ENCODE assay signal across 15 cellular contexts in genomic region chr15:93249599-93249998, GRCh38.
A peak's percentile ranks its signal among the peaks of the same experiment; 100 is the strongest.
DNase-seq lines count a peak whose midpoint lies in the region; ATAC-seq and TF ChIP-seq lines count a peak whose summit lies in the region.
"Had no signal": no experiment of that assay in that cellular context is flagged by ENCODE, and none has a peak within 500 bp of the region (broad histone marks: within the 10 kb centered on the region; RNA-seq: fewer than 3 reads in every experiment).

No MANE protein-coding gene starts in this region.

- no peaks in the 10 kb centered on the region for H3K9me3 Mint-ChIP-seq in osteocyte (ENCODE audit: unreplicated experiment)
- H3K9me3 Mint-ChIP-seq: CD4-positive, alpha-beta T cell had no signal

- H3K4me1 Mint-ChIP-seq in osteocyte (ENCODE audit: unreplicated experiment), result peaks cover 2% of the 10 kb centered on the region

- no peaks in the 10 kb centered on the region for H3K36me3 ChIP-seq in left ventricle myocardium inferior
- no peaks in the 10 kb centered on the region for H3K36me3 ChIP-seq in right atrium auricular region
- H3K36me3 ChIP-seq in esophagus muscularis mucosa, result no peaks in the 10 kb centered on the region
- no peaks in the 10 kb centered on the region for H3K36me3 ChIP-seq in SK-N-SH (replicated peaks in 1 of 2; ENCODE audit: control insufficient read depth in 1 of 2, insufficient read depth in 2 of 2, low read length in 1 of 2)

- H3K27me3 ChIP-seq in left ventricle myocardium inferior (ENCODE audit: low read depth), result no peaks in the 10 kb centered on the region
- H3K27me3 ChIP-seq in right atrium auricular region, result no peaks in the 10 kb centered on the region
- no peaks in the 10 kb centered on the region for H3K27me3 ChIP-seq in esophagus muscularis mucosa
- no peaks in the 10 kb centered on the region for H3K27me3 ChIP-seq in SK-N-SH (ENCODE audit: insufficient read depth)

- WGBS in esophagus muscularis mucosa, result 65% methylated on average over 8 of the region's 8 CpGs
- 29% methylated on average over 8 of the region's 8 CpGs for WGBS in SK-N-SH (ENCODE audit: low lambda C conversion rate)

- no peak overlapping the region for H3K4me2 ChIP-seq in SK-N-SH

- TF ChIP-seq EP300 in esophagus muscularis mucosa (IDR thresholded peaks at IDR 0.05), result no peak
- no peak for TF ChIP-seq EP300 in SK-N-SH (IDR thresholded peaks at IDR 0.05; ENCODE audit: borderline replicate concordance in 1 of 2, low read depth in 1 of 2, low read length in 1 of 2)

- no peaks in the 10 kb centered on the region for H3K79me2 ChIP-seq in SK-N-SH (ENCODE audit: insufficient read depth)

- H3K27ac Mint-ChIP-seq in osteocyte (ENCODE audit: unreplicated experiment), result no peak overlapping the region
- H3K27ac Mint-ChIP-seq: CD4-positive, alpha-beta T cell; HFFc6 had no signal

- no peaks in the 10 kb centered on the region for H3F3A ChIP-seq in SK-N-SH (replicated peaks; ENCODE audit: insufficient read depth)

- no peak for DNase-seq in left ventricle myocardium inferior
- no peak for DNase-seq in right atrium auricular region (ENCODE audit: low spot score)
- peak; percentile 64 for DNase-seq in esophagus muscularis mucosa (ENCODE audit: extremely low spot score)
- DNase-seq in osteocyte (ENCODE audit: extremely low spot score, unreplicated experiment), result peak; percentile 30
- DNase-seq in activated CD4-positive, alpha-beta T cell treated with anti-CD3 and anti-CD28 coated beads, Interleukin-2, amount 50 U/mL, for 4 hours, result no peak
- no peak for DNase-seq in SK-N-SH
- DNase-seq: CD4-positive, alpha-beta T cell; DMS79; GOT3; HCEC 1CT; HFFc6; IMR-90 had no signal

- H3K9me3 ChIP-seq in left ventricle myocardium inferior (replicated peaks) (no peaks in the 10 kb centered on the region), right atrium auricular region (no peaks in the 10 kb centered on the region), esophagus muscularis mucosa (no peaks in the 10 kb centered on the region), SK-N-SH (no peaks in the 10 kb centered on the region)

- intact Hi-C loops in left ventricle myocardium inferior (cut with micrococcal nuclease), result no loop called here
- intact Hi-C loops in esophagus muscularis mucosa (cut with DNase I), result no loop called here

- H3K4me3 ChIP-seq in left ventricle myocardium inferior (no peak overlapping the region), right atrium auricular region (no peak overlapping the region), esophagus muscularis mucosa (no peak overlapping the region), SK-N-SH (ENCODE audit: low read depth in 2 of 2, low read length in 1 of 2) (no peak overlapping the region)
- H3K4me3 ChIP-seq: GM12878 had no signal

- CTCF ChIA-PET in SK-N-SH (lab: Yijun Ruan, JAX), result interaction anchor here (1.3 kb wide), 1 partner anchor 870 kb away, joined by 3 read pairs; no protein-coding TSS in a partner anchor

- no peak overlapping the region for H3K9ac ChIP-seq in SK-N-SH

- H3K27ac ChIP-seq in left ventricle myocardium inferior (replicated peaks) (peak overlapping the region; percentile 56), right atrium auricular region (no peak overlapping the region), esophagus muscularis mucosa (replicated peaks in 1 of 4) (no peak overlapping the region), SK-N-SH (ENCODE audit: low read depth in 2 of 2, low read length in 1 of 2) (no peak overlapping the region)
- H3K27ac ChIP-seq: 22Rv1 had no signal

- POLR2A ChIA-PET in SK-N-SH (lab: Yijun Ruan, JAX), result no interaction called here

- no peak overlapping the region for H2AFZ ChIP-seq in SK-N-SH (ENCODE audit: low read depth)

- peaks cover 49% of the 10 kb centered on the region for H3K4me1 ChIP-seq in left ventricle myocardium inferior
- H3K4me1 ChIP-seq in right atrium auricular region, result peaks cover 0 to 7% of the 10 kb centered on the region in 2 donors
- peaks cover 0 to 7% (median 0%) of the 10 kb centered on the region in 4 donors for H3K4me1 ChIP-seq in esophagus muscularis mucosa
- H3K4me1 ChIP-seq in SK-N-SH (ENCODE audit: control insufficient read depth in 1 of 2, insufficient read depth in 2 of 2, low read depth in 1 of 2, low read length in 1 of 2), result peaks cover 0 to 2% of the 10 kb centered on the region in 2 experiments; a peak in 1 of 4 replicates

- peaks cover 3% of the 10 kb centered on the region for H3K27me3 Mint-ChIP-seq in osteocyte (ENCODE audit: unreplicated experiment)

- H4K20me1 ChIP-seq in SK-N-SH (ENCODE audit: insufficient read depth), result no peaks in the 10 kb centered on the region

- TF ChIP-seq POLR2A in esophagus muscularis mucosa (IDR thresholded peaks at IDR 0.05; ENCODE audit: low read depth), result no peak

- ATAC-seq in HG02884 (IDR thresholded peaks at IDR 0.05; ENCODE audit: unreplicated experiment), result no peak
- ATAC-seq: GM12878 had no signal

- no peaks in the 10 kb centered on the region for H3K36me3 Mint-ChIP-seq in osteocyte (ENCODE audit: unreplicated experiment)

- no peak for TF ChIP-seq RAD21 in SK-N-SH (IDR thresholded peaks at IDR 0.05; ENCODE audit: low read length)

- no peaks in the 10 kb centered on the region for H3K9me2 ChIP-seq in SK-N-SH

- TF ChIP-seq CTCF in left ventricle myocardium inferior (IDR thresholded peaks at IDR 0.05; ENCODE audit: borderline replicate concordance) (no peak), right atrium auricular region (IDR thresholded peaks at IDR 0.05) (no peak), esophagus muscularis mucosa (IDR thresholded peaks at IDR 0.05) (no peak), osteocyte (IDR thresholded peaks at IDR 0.05) (no peak), SK-N-SH (IDR thresholded peaks at IDR 0.05) (no peak)

- no peak overlapping the region for H3K4me3 Mint-ChIP-seq in osteocyte (ENCODE audit: unreplicated experiment)
- H3K4me3 Mint-ChIP-seq: CD4-positive, alpha-beta T cell; HFFc6 had no signal

TF ChIP-seq in SK-N-SH, 30 proteins besides CTCF, POLR2A, EP300 and RAD21:
- TF ChIP-seq GATA2 (CRISPR knock-in tag; IDR thresholded peaks at IDR 0.05) (no peak), NRF1 (IDR thresholded peaks at IDR 0.05; ENCODE audit: low read depth, low read length) (no peak), SIN3A (IDR thresholded peaks at IDR 0.05; ENCODE audit: borderline replicate concordance, low read depth, low read length) (no peak), ZBTB33 (IDR thresholded peaks at IDR 0.05; ENCODE audit: borderline replicate concordance, low read depth) (no peak), GABPA (IDR thresholded peaks at IDR 0.05; ENCODE audit: low read depth) (no peak), FOXJ3 (CRISPR knock-in tag; IDR thresholded peaks at IDR 0.05) (no peak), PBX3 (IDR thresholded peaks at IDR 0.05) (no peak), MEF2A (IDR thresholded peaks at IDR 0.05; ENCODE audit: borderline replicate concordance, low read depth) (no peak), EZH2phosphoT487 (IDR thresholded peaks at IDR 0.05; ENCODE audit: borderline replicate concordance, low read depth) (no peak), TEAD4 (IDR thresholded peaks at IDR 0.05; ENCODE audit: borderline replicate concordance, insufficient read depth) (no peak), USF2 (IDR thresholded peaks at IDR 0.05; ENCODE audit: borderline replicate concordance, low read depth, low read length) (no peak), FOXM1 (IDR thresholded peaks at IDR 0.05; ENCODE audit: low read depth) (no peak), RFX5 (IDR thresholded peaks at IDR 0.05; ENCODE audit: low read length) (no peak), SMC3 (IDR thresholded peaks at IDR 0.05; ENCODE audit: low read depth, low read length) (no peak), MXI1 (IDR thresholded peaks at IDR 0.05; ENCODE audit: low read depth, low read length) (no peak), YY1 (IDR thresholded peaks at IDR 0.05; ENCODE audit: low read depth) (no peak)

Comparison
In these comparisons a context has a peak if more than half of its experiments do, and no peak if none do; other contexts are left out.
1. DNase-seq: peak in esophagus muscularis mucosa (single experiment) and osteocyte (single experiment); none in left ventricle myocardium inferior (single experiment), right atrium auricular region (single experiment), activated CD4-positive, alpha-beta T cell treated with anti-CD3 and anti-CD28 coated beads, Interleukin-2, amount 50 U/mL, for 4 hours (0 of 2) and SK-N-SH (single experiment).